In genomic region chr4:105896984-105897760, GRCh38 we compare ENCODE assay signal across 9 cellular contexts. TPM values are rescaled to one million over a fixed set of nuclear protein-coding genes. Genes with fewer than 3 reads are reported as not detected.
DNase-seq lines count a peak whose midpoint lies in the region; ATAC-seq and TF ChIP-seq lines count a peak whose summit lies in the region.
"Had no signal": no experiment of that assay in that cellular context is flagged by ENCODE, and none has a peak within 500 bp of the region (broad histone marks: within the 10 kb centered on the region; RNA-seq: fewer than 3 reads in every experiment).

No MANE protein-coding gene starts in this region.

- CTCF ChIA-PET in HEK293 (lab: Yijun Ruan, JAX) = interaction anchor here (0.5 to 0.7 kb wide), 5 partner anchors 32 to 242 kb away, joined by 3 read pairs; no protein-coding TSS in a partner anchor
- CTCF ChIA-PET in RWPE1 (lab: Yijun Ruan, JAX) = interaction anchor here (0.6 to 0.7 kb wide), 4 partner anchors 32 to 606 kb away, joined by 3 to 5 read pairs (median 4); no protein-coding TSS in a partner anchor

- ATAC-seq in thoracic aorta (ENCODE audit: insufficient number of reproducible peaks, low FRiP score, low read depth) (no peak), HG02678 (IDR thresholded peaks at IDR 0.05; ENCODE audit: unreplicated experiment) (no peak)
- ATAC-seq in stimulated activated naive CD8-positive, alpha-beta T cell treated with anti-CD3 and anti-CD28 coated beads, Interleukin-15, amount 100 ng/mL, for 72 hours = no peak
- ATAC-seq: T-cell had no signal

- H3K4me3 Mint-ChIP-seq in stimulated activated naive CD8-positive, alpha-beta T cell treated with anti-CD3 and anti-CD28 coated beads, Interleukin-15, amount 100 ng/mL, for 72 hours = peak overlapping the region in 1 of 2 donors; percentile 74

- H3K27ac ChIP-seq in HEK293 (ENCODE audit: extremely low read depth, low read depth, low read length) (no peak overlapping the region), RWPE1 (no peak overlapping the region), iPS-20b (ENCODE audit: low read length) (no peak overlapping the region), thoracic aorta (peak overlapping the region; percentile 87)

- H3K4me1 ChIP-seq in HEK293 (ENCODE audit: control insufficient read depth, insufficient read depth, low read length) (peaks cover 12% of the 10 kb centered on the region), iPS-20b (ENCODE audit: insufficient read depth, low read length) (peaks cover 12% of the 10 kb centered on the region; the same call in 1 of the 2 replicates), thoracic aorta (ENCODE audit: control insufficient read depth in 1 of 2, low read depth in 2 of 2) (peaks cover 11 to 60% of the 10 kb centered on the region in 2 donors)

- no peak overlapping the region for H3K27ac Mint-ChIP-seq in stimulated activated naive CD8-positive, alpha-beta T cell treated with anti-CD3 and anti-CD28 coated beads, Interleukin-15, amount 100 ng/mL, for 72 hours

- no peaks in the 10 kb centered on the region for H3K9me3 ChIP-seq in HEK293 (ENCODE audit: control insufficient read depth, insufficient read depth, low read depth, low read length)
- no peaks in the 10 kb centered on the region for H3K9me3 ChIP-seq in iPS-20b (ENCODE audit: insufficient read depth, low read depth, low read length)
- no peaks in the 10 kb centered on the region for H3K9me3 ChIP-seq in thoracic aorta

- no peaks in the 10 kb centered on the region for H3K9me3 Mint-ChIP-seq in stimulated activated naive CD8-positive, alpha-beta T cell treated with anti-CD3 and anti-CD28 coated beads, Interleukin-15, amount 100 ng/mL, for 72 hours
- H3K9me3 Mint-ChIP-seq: T-cell had no signal

- no peak overlapping the region for H3K9ac ChIP-seq in iPS-20b (ENCODE audit: low read depth, low read length)

- POLR2A ChIA-PET in HEK293 (lab: Yijun Ruan, JAX) = interaction anchor here (1.0 kb wide), 1 partner anchor 187 kb away, joined by 3 read pairs; no protein-coding TSS in a partner anchor
- POLR2A ChIA-PET in RWPE1 (lab: Yijun Ruan, JAX; ENCODE audit: low non-redundant PET) = no interaction called here

- peaks cover 81% of the 10 kb centered on the region for H3K27me3 ChIP-seq in iPS-20b (ENCODE audit: insufficient read depth, low read length)
- H3K27me3 ChIP-seq in thoracic aorta (replicated peaks; ENCODE audit: insufficient read depth) = no peaks in the 10 kb centered on the region

- H3K4me3 ChIP-seq in HEK293 (ENCODE audit: low read depth, low read length) (peak overlapping the region; percentile 66), iPS-20b (ENCODE audit: low read length) (peak overlapping the region; percentile 76), thoracic aorta (peak overlapping the region; percentile 89)

- TF ChIP-seq CTCF in HEK293 (tag by site-specific recombination; IDR thresholded peaks at IDR 0.05) (no peak), RWPE1 (conservative IDR thresholded peaks at IDR 0.05; ENCODE audit: low read depth) (no peak), thoracic aorta (IDR thresholded peaks at IDR 0.05) (no peak)

- peaks cover 12% of the 10 kb centered on the region for H3K4me1 Mint-ChIP-seq in stimulated activated naive CD8-positive, alpha-beta T cell treated with anti-CD3 and anti-CD28 coated beads, Interleukin-15, amount 100 ng/mL, for 72 hours

- H3K36me3 ChIP-seq in HEK293 (ENCODE audit: control insufficient read depth in 2 of 2, insufficient read depth in 1 of 2, low read length in 2 of 2) (peaks cover 0 to 9% of the 10 kb centered on the region in 2 experiments; a peak in 1 of 3 replicates), iPS-20b (ENCODE audit: insufficient read depth, low read depth, low read length) (no peaks in the 10 kb centered on the region), thoracic aorta (no peaks in the 10 kb centered on the region)

- H3K27me3 Mint-ChIP-seq in stimulated activated naive CD8-positive, alpha-beta T cell treated with anti-CD3 and anti-CD28 coated beads, Interleukin-15, amount 100 ng/mL, for 72 hours = peaks cover 80% of the 10 kb centered on the region

- DNase-seq in RWPE1 (ENCODE audit: low spot score) (peak; percentile 18), thoracic aorta (ENCODE audit: low spot score) (no peak), SIG-M5 treated with dmso at 0.1 percent for 504 hours (lab: John Stamatoyannopoulos, UW; ENCODE audit: unreplicated experiment) (no peak)
- no peak for DNase-seq in stimulated activated naive CD8-positive, alpha-beta T cell treated with anti-CD3 and anti-CD28 coated beads, Interleukin-15, amount 100 ng/mL, for 72 hours
- DNase-seq: IMR-90, T-cell had no signal

TF ChIP-seq in HEK293, 187 proteins besides CTCF, POLR2A, EP300 and RAD21 (continues in another document):
- TF ChIP-seq ZNF514 (tag by site-specific recombination; IDR thresholded peaks at IDR 0.05) (no peak), ZNF639 (tag by site-specific recombination; IDR thresholded peaks at IDR 0.05) (no peak), ZBTB8A (tag by site-specific recombination; IDR thresholded peaks at IDR 0.05) (no peak), ZNF26 (tag by site-specific recombination; IDR thresholded peaks at IDR 0.05) (no peak), PRDM6 (tag by site-specific recombination; IDR thresholded peaks at IDR 0.05) (peak; percentile 83), ZNF404 (tag by site-specific recombination; IDR thresholded peaks at IDR 0.05) (no peak), ZNF768 (tag by site-specific recombination; IDR thresholded peaks at IDR 0.05) (no peak), SCRT2 (tag by site-specific recombination; IDR thresholded peaks at IDR 0.05) (peak; percentile 71), ZNF670 (tag by site-specific recombination; IDR thresholded peaks at IDR 0.05; ENCODE audit: low read depth) (no peak), ZNF658 (tag by site-specific recombination; IDR thresholded peaks at IDR 0.05) (no peak), BCL11B (tag by site-specific recombination; IDR thresholded peaks at IDR 0.05; ENCODE audit: low read depth) (no peak), ZNF211 (tag by site-specific recombination; IDR thresholded peaks at IDR 0.05; ENCODE audit: low read depth) (no peak), ZNF202 (tag by site-specific recombination; IDR thresholded peaks at IDR 0.05; ENCODE audit: borderline replicate concordance) (no peak), SETDB1 (IDR thresholded peaks at IDR 0.05; ENCODE audit: insufficient read length, low read length) (no peak), GFI1B (tag by site-specific recombination; IDR thresholded peaks at IDR 0.05) (no peak), SCRT1 (tag by site-specific recombination; IDR thresholded peaks at IDR 0.05; ENCODE audit: borderline replicate concordance) (0 out of 2 replicates have a peak, but pooled peaks have one; percentile 17), IKZF3 (tag by site-specific recombination; IDR thresholded peaks at IDR 0.05) (no peak), SP7 (tag by site-specific recombination; IDR thresholded peaks at IDR 0.05) (no peak)
- TF ChIP-seq, protein P1, sequence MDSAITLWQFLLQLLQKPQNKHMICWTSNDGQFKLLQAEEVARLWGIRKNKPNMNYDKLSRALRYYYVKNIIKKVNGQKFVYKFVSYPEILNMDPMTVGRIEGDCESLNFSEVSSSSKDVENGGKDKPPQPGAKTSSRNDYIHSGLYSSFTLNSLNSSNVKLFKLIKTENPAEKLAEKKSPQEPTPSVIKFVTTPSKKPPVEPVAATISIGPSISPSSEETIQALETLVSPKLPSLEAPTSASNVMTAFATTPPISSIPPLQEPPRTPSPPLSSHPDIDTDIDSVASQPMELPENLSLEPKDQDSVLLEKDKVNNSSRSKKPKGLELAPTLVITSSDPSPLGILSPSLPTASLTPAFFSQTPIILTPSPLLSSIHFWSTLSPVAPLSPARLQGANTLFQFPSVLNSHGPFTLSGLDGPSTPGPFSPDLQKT (IDR thresholded peaks at IDR 0.05; ENCODE audit: borderline replicate concordance, low read depth, low read length) = no peak
- TF ChIP-seq, protein P2, sequence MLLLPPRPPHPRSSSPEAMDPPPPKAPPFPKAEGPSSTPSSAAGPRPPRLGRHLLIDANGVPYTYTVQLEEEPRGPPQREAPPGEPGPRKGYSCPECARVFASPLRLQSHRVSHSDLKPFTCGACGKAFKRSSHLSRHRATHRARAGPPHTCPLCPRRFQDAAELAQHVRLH (tag by site-specific recombination; IDR thresholded peaks at IDR 0.05) = no peak

RNA-seq across cellular contexts. Expression of gene NPNT, which starts 1.9 kb away (rescaled TPM):
- total RNA-seq in thoracic aorta = 100 to 1,000 TPM; 167 to 240 TPM
- total RNA-seq: IMR-90 had no signal

Comparison
In these comparisons a context has a peak if more than half of its experiments do, and no peak if none do; other contexts are left out.
1. H3K27ac ChIP-seq: peak in thoracic aorta (2 of 2); none in HEK293 (single experiment), RWPE1 (single experiment) and iPS-20b (single experiment).
2. Peak in every context shown above with its lines, with median percentiles within 50 percentile points of each other: H3K4me3 ChIP-seq.